14 cellular contexts compared by ENCODE assay signal in genomic region chr1:13469343-13469742, GRCh38. TPM values are rescaled to one million over a fixed set of nuclear protein-coding genes. Genes with fewer than 3 reads are reported as not detected.
DNase-seq lines count a peak whose midpoint lies in the region; ATAC-seq, FAIRE-seq and TF ChIP-seq lines count a peak whose summit lies in the region.
"Had no signal": no experiment of that assay in that cellular context is flagged by ENCODE, and none has a peak within 500 bp of the region (broad histone marks: within the 10 kb centered on the region; RNA-seq: fewer than 3 reads in every experiment).

No MANE protein-coding gene starts in this region.

- ATAC-seq in K562, result peak; percentile 71
- ATAC-seq in HG03469 (IDR thresholded peaks at IDR 0.05; ENCODE audit: unreplicated experiment), result no peak
- ATAC-seq in natural killer cell, result no peak
- ATAC-seq: mucosa of descending colon had no signal

- in situ Hi-C loops in K562 (cut with MboI), result no loop called here

- H3F3A ChIP-seq in Loucy (ENCODE audit: low read depth), result no peaks in the 10 kb centered on the region
- H3F3A ChIP-seq in neural progenitor cell (ENCODE audit: low read depth), result no peaks in the 10 kb centered on the region

- no peaks in the 10 kb centered on the region for H3K79me2 ChIP-seq in Loucy (ENCODE audit: insufficient read depth, low read length)
- no peaks in the 10 kb centered on the region for H3K79me2 ChIP-seq in K562 (ENCODE audit: control insufficient read depth, insufficient read depth, low read length)
- no peaks in the 10 kb centered on the region for H3K79me2 ChIP-seq in neural progenitor cell (ENCODE audit: low read depth)

- H3K9ac ChIP-seq in Loucy (ENCODE audit: low read depth, low read length, poor library complexity, severe bottlenecking) (no peak overlapping the region), K562 (ENCODE audit: insufficient read depth in 1 of 2, low read depth in 2 of 2, low read length in 2 of 2) (no peak overlapping the region), neural progenitor cell (no peak overlapping the region)

- H3K4me3 Mint-ChIP-seq in neural progenitor cell (no peak overlapping the region), natural killer cell (no peak overlapping the region)
- H3K4me3 Mint-ChIP-seq: activated naive CD8-positive, alpha-beta T cell treated with anti-CD3 and anti-CD28 coated beads, Interleukin-2, amount 10 ng/mL, durations not matched to agents 7 days and 5 days had no signal

- H4K20me1 ChIP-seq in Loucy (ENCODE audit: insufficient read depth, low read length, poor library complexity, severe bottlenecking) (no peaks in the 10 kb centered on the region), K562 (replicated peaks; ENCODE audit: control insufficient read depth, insufficient read depth, low read length) (no peaks in the 10 kb centered on the region), neural progenitor cell (ENCODE audit: low read depth) (no peaks in the 10 kb centered on the region)

- FAIRE-seq in K562 (lab: Jason Lieb, UNC), result no peak
- FAIRE-seq: TTC549 had no signal

- H2AFZ ChIP-seq in Loucy (ENCODE audit: low read length) (peak overlapping the region; percentile 64; the same call in 1 of the 2 replicates), K562 (ENCODE audit: low read depth, low read length) (no peak overlapping the region), neural progenitor cell (replicated peaks) (no peak overlapping the region)

- no peak for TF ChIP-seq EP300 in K562 (IDR thresholded peaks at IDR 0.05; ENCODE audit: low read length)

- TF ChIP-seq RAD21 in K562 (CRISPR knock-in tag; conservative IDR thresholded peaks at IDR 0.05 in 1 of 2, IDR thresholded peaks at IDR 0.05 in 1 of 2), result peak in 1 of 2 experiments; percentile 24; a peak in 1 of 4 replicates

- no peaks in the 10 kb centered on the region for H3K4me1 Mint-ChIP-seq in neural progenitor cell
- H3K4me1 Mint-ChIP-seq in natural killer cell, result no peaks in the 10 kb centered on the region
- H3K4me1 Mint-ChIP-seq: activated naive CD8-positive, alpha-beta T cell treated with anti-CD3 and anti-CD28 coated beads, Interleukin-2, amount 10 ng/mL, durations not matched to agents 7 days and 5 days had no signal

- H3K27ac Mint-ChIP-seq in neural progenitor cell (no peak overlapping the region), natural killer cell (no peak overlapping the region)
- H3K27ac Mint-ChIP-seq: activated naive CD8-positive, alpha-beta T cell treated with anti-CD3 and anti-CD28 coated beads, Interleukin-2, amount 10 ng/mL, durations not matched to agents 7 days and 5 days had no signal

- H3K9me1 ChIP-seq in K562 (ENCODE audit: control insufficient read depth, insufficient read depth, low read length), result no peaks in the 10 kb centered on the region

- H3K27me3 Mint-ChIP-seq in neural progenitor cell (ENCODE audit: insufficient read depth, low read depth) (peaks cover 6% of the 10 kb centered on the region), natural killer cell (ENCODE audit: low read depth in 2 of 2) (no peaks in the 10 kb centered on the region)
- H3K27me3 Mint-ChIP-seq: activated naive CD8-positive, alpha-beta T cell treated with anti-CD3 and anti-CD28 coated beads, Interleukin-2, amount 10 ng/mL, durations not matched to agents 7 days and 5 days had no signal

- CTCF ChIA-PET in K562 (lab: Yijun Ruan, JAX; ENCODE audit: low intra/inter-chr PET ratio), result no interaction called here

- H3K27ac ChIP-seq in K562 (ENCODE audit: extremely low read depth, low read depth, low read length) (no peak overlapping the region), neural progenitor cell (no peak overlapping the region)
- H3K27ac ChIP-seq: tibial nerve had no signal

- H3K4me1 ChIP-seq in Loucy (ENCODE audit: insufficient read depth, low read length, poor library complexity, severe bottlenecking), result peaks cover 4% of the 10 kb centered on the region
- H3K4me1 ChIP-seq in K562 (replicated peaks in 1 of 2; ENCODE audit: control insufficient read depth in 2 of 2, insufficient read depth in 2 of 2, low read length in 2 of 2), result no peaks in the 10 kb centered on the region
- H3K4me1 ChIP-seq in neural progenitor cell, result no peaks in the 10 kb centered on the region
- H3K4me1 ChIP-seq: tibial nerve had no signal

- POLR2A ChIA-PET in K562 (lab: Yijun Ruan, JAX), result no interaction called here

- H3K9me3 Mint-ChIP-seq in neural progenitor cell, result no peaks in the 10 kb centered on the region
- no peaks in the 10 kb centered on the region for H3K9me3 Mint-ChIP-seq in natural killer cell
- H3K9me3 Mint-ChIP-seq: activated naive CD8-positive, alpha-beta T cell treated with anti-CD3 and anti-CD28 coated beads, Interleukin-2, amount 10 ng/mL, durations not matched to agents 7 days and 5 days had no signal

- DNase-seq in NCI-H2171 treated with DMSO at 0.1 percent for 48 hours (lab: John Stamatoyannopoulos, UW) (peak; percentile 49), NCI-H2171 (lab: John Stamatoyannopoulos, UW) (no peak), K562 (ENCODE audit: extremely low read depth in 1 of 4, low spot score in 3 of 4) (peak; percentile 19 to 34 (median 22)), neural progenitor cell (ENCODE audit: low spot score) (peak; percentile 43), natural killer cell (no peak), mucosa of gallbladder (ENCODE audit: low spot score) (no peak)
- DNase-seq: activated naive CD8-positive, alpha-beta T cell treated with anti-CD3 and anti-CD28 coated beads, Interleukin-2, amount 10 ng/mL, durations not matched to agents 7 days and 5 days; KBM-7 had no signal

- H3K27me3 ChIP-seq in Loucy (ENCODE audit: insufficient read depth, low read length, poor library complexity, severe bottlenecking) (no peaks in the 10 kb centered on the region), K562 (ENCODE audit: control insufficient read depth in 2 of 2, insufficient read depth in 2 of 2, low read length in 2 of 2) (peaks cover 0 to 19% of the 10 kb centered on the region in 2 experiments; a peak in 1 of 5 replicates), neural progenitor cell (peaks cover 4% of the 10 kb centered on the region)
- H3K27me3 ChIP-seq: tibial nerve had no signal

- H3K36me3 Mint-ChIP-seq in neural progenitor cell, result no peaks in the 10 kb centered on the region
- H3K36me3 Mint-ChIP-seq in natural killer cell, result no peaks in the 10 kb centered on the region
- H3K36me3 Mint-ChIP-seq: activated naive CD8-positive, alpha-beta T cell treated with anti-CD3 and anti-CD28 coated beads, Interleukin-2, amount 10 ng/mL, durations not matched to agents 7 days and 5 days had no signal

- intact Hi-C loops in K562 (cut with micrococcal nuclease), result no loop called here
- intact Hi-C loops in natural killer cell (cut with micrococcal nuclease), result no loop called here

- TF ChIP-seq POLR2A in K562 (conservative IDR thresholded peaks at IDR 0.05), result no peak

- TF ChIP-seq CTCF in Loucy (conservative IDR thresholded peaks at IDR 0.05; ENCODE audit: low read length), result peak; percentile 66
- TF ChIP-seq CTCF in K562 (IDR thresholded peaks at IDR 0.05 in 2 of 3, conservative IDR thresholded peaks at IDR 0.05 in 1 of 3; ENCODE audit: insufficient read depth in 2 of 3, low read depth in 1 of 3, low read length in 3 of 3), result peak; percentile 23 to 39 (median 28); a peak in 3 of 6 replicates
- peak; percentile 47 for TF ChIP-seq CTCF in neural progenitor cell (IDR thresholded peaks at IDR 0.05)
- no peak for TF ChIP-seq CTCF in natural killer cell (IDR thresholded peaks at IDR 0.05)

- H3K36me3 ChIP-seq in Loucy (ENCODE audit: insufficient read depth, low read length) (no peaks in the 10 kb centered on the region), K562 (ENCODE audit: control insufficient read depth, insufficient read depth, low read length) (no peaks in the 10 kb centered on the region), neural progenitor cell (no peaks in the 10 kb centered on the region)
- H3K36me3 ChIP-seq: tibial nerve had no signal

- no peak overlapping the region for H3K4me2 ChIP-seq in Loucy (ENCODE audit: low read depth, low read length, poor library complexity, severe bottlenecking)
- no peak overlapping the region for H3K4me2 ChIP-seq in K562 (ENCODE audit: insufficient read depth, low read length)
- no peak overlapping the region for H3K4me2 ChIP-seq in neural progenitor cell

- H3K9me3 ChIP-seq in Loucy (ENCODE audit: insufficient read depth, low read depth, low read length), result no peaks in the 10 kb centered on the region
- no peaks in the 10 kb centered on the region for H3K9me3 ChIP-seq in K562 (replicated peaks; ENCODE audit: control insufficient read depth, insufficient read depth, low read depth, low read length)
- H3K9me3 ChIP-seq in neural progenitor cell (ENCODE audit: low read depth), result no peaks in the 10 kb centered on the region
- H3K9me3 ChIP-seq: mucosa of descending colon had no signal

- no TSS peak for BruUV-seq in K562 (replicated peaks; lab: Mats Ljungman, UMichigan)

- H3K4me3 ChIP-seq in Loucy (ENCODE audit: low read length, poor library complexity, severe bottlenecking), result no peak overlapping the region
- H3K4me3 ChIP-seq in K562, result no peak overlapping the region
- no peak overlapping the region for H3K4me3 ChIP-seq in neural progenitor cell
- H3K4me3 ChIP-seq: mucosa of descending colon, tibial nerve had no signal

- no peaks in the 10 kb centered on the region for H3K9me2 ChIP-seq in Loucy (replicated peaks; ENCODE audit: low read depth, low read length)

- WGBS in K562 (ENCODE audit: insufficient coverage, low coverage, missing lambda C conversion rate), result under 1% methylated on average over 5 of the region's 5 CpGs

RNA-seq across cellular contexts. Expression of gene LRRC38, which starts 44.5 kb away (rescaled TPM):
- not detected in 2 replicates for total RNA-seq in K562 (2011; cell fraction: chromatin; rRNA removed; ENCODE audit: low replicate concordance)
- total RNA-seq in K562 (2011; cell fraction: nucleolus; rRNA removed), result not detected in 2 replicates
- not detected in 2 replicates for total RNA-seq in K562 (2011; cell fraction: nucleoplasm; rRNA removed)
- not detected in 2 replicates for total RNA-seq in K562 (2014; rRNA removed)
- not detected in 2 replicates for total RNA-seq in K562 (2014; rRNA removed; fragmentation: Illumina TruSeq; extraction: Trizol)
- not detected in 2 replicates for total RNA-seq in K562 (2015; rRNA removed; fragmentation: Illumina TruSeq; extraction: Trizol)
- not detected in 2 replicates for total RNA-seq in K562 (2021)
- not detected in 2 replicates for polyA plus RNA-seq in K562 (2011; rRNA removed)
- polyA plus RNA-seq in K562 (2011; cell fraction: cytosol; rRNA removed), result not detected in 2 replicates
- not detected in 2 replicates for polyA plus RNA-seq in K562 (2011; cell fraction: nucleus; rRNA removed)
- not detected in 2 replicates for polyA plus RNA-seq in K562 (2012)
- polyA plus RNA-seq in K562 (2014; fragmentation: Illumina TruSeq; extraction: Trizol), result not detected in 2 replicates
- polyA plus RNA-seq in K562 (2014; fragmentation: Nextera tagmentation; extraction: Ambion mirVana), result not detected
- not detected in 2 replicates for polyA plus RNA-seq in K562 (2014; rRNA removed)
- not detected in 2 replicates for polyA minus RNA-seq in K562 (2011; rRNA and poly(A)+ RNA removed)
- not detected in 2 replicates for polyA minus RNA-seq in K562 (2011; cell fraction: cytosol; rRNA and poly(A)+ RNA removed)
- not detected in 2 replicates for polyA minus RNA-seq in K562 (2011; cell fraction: nucleus; rRNA and poly(A)+ RNA removed)
- not detected in 2 replicates for total RNA-seq in neural progenitor cell (ENCODE audit: low replicate concordance)
- total RNA-seq in natural killer cell, result not detected
- total RNA-seq in mucosa of gallbladder, result not detected
- total RNA-seq: activated naive CD8-positive, alpha-beta T cell treated with anti-CD3 and anti-CD28 coated beads, Interleukin-2, amount 10 ng/mL, durations not matched to agents 7 days and 5 days; mucosa of descending colon had no signal

RNA-seq across cellular contexts. Expression of gene PRAMEF20, which starts 59.1 kb away (rescaled TPM):
- not detected in 2 replicates for total RNA-seq in K562 (2011; cell fraction: chromatin; rRNA removed; ENCODE audit: low replicate concordance)
- not detected in 2 replicates for total RNA-seq in K562 (2011; cell fraction: nucleolus; rRNA removed)
- not detected in 2 replicates for total RNA-seq in K562 (2011; cell fraction: nucleoplasm; rRNA removed)
- not detected in 2 replicates for total RNA-seq in K562 (2014; rRNA removed)
- total RNA-seq in K562 (2014; rRNA removed; fragmentation: Illumina TruSeq; extraction: Trizol), result not detected in 2 replicates
- not detected in 2 replicates for total RNA-seq in K562 (2015; rRNA removed; fragmentation: Illumina TruSeq; extraction: Trizol)
- total RNA-seq in K562 (2021), result not detected in 2 replicates
- polyA plus RNA-seq in K562 (2011; rRNA removed), result not detected in 2 replicates
- polyA plus RNA-seq in K562 (2011; cell fraction: cytosol; rRNA removed), result not detected in 2 replicates
- polyA plus RNA-seq in K562 (2011; cell fraction: nucleus; rRNA removed), result not detected in 2 replicates
- polyA plus RNA-seq in K562 (2012), result not detected in 2 replicates
- not detected in 2 replicates for polyA plus RNA-seq in K562 (2014; fragmentation: Illumina TruSeq; extraction: Trizol)
- not detected for polyA plus RNA-seq in K562 (2014; fragmentation: Nextera tagmentation; extraction: Ambion mirVana)
- not detected in 2 replicates for polyA plus RNA-seq in K562 (2014; rRNA removed)
- not detected in 2 replicates for polyA minus RNA-seq in K562 (2011; rRNA and poly(A)+ RNA removed)
- not detected in 2 replicates for polyA minus RNA-seq in K562 (2011; cell fraction: cytosol; rRNA and poly(A)+ RNA removed)
- not detected in 2 replicates for polyA minus RNA-seq in K562 (2011; cell fraction: nucleus; rRNA and poly(A)+ RNA removed)
- not detected in 2 replicates for total RNA-seq in neural progenitor cell (ENCODE audit: low replicate concordance)
- not detected for total RNA-seq in natural killer cell
- not detected for total RNA-seq in mucosa of gallbladder
- total RNA-seq: activated naive CD8-positive, alpha-beta T cell treated with anti-CD3 and anti-CD28 coated beads, Interleukin-2, amount 10 ng/mL, durations not matched to agents 7 days and 5 days; mucosa of descending colon; tibial nerve had no signal
- polyA plus RNA-seq: esophagus had no signal

Comparison
In these comparisons a context has a peak if more than half of its experiments do, and no peak if none do; other contexts are left out.
1. DNase-seq: peak in NCI-H2171 treated with DMSO at 0.1 percent for 48 hours (single experiment), K562 (4 of 4) and neural progenitor cell (single experiment); none in NCI-H2171 (single experiment), natural killer cell (single experiment) and mucosa of gallbladder (single experiment).